15 cellular contexts compared by ENCODE assay signal in the genomic region with DNA sequence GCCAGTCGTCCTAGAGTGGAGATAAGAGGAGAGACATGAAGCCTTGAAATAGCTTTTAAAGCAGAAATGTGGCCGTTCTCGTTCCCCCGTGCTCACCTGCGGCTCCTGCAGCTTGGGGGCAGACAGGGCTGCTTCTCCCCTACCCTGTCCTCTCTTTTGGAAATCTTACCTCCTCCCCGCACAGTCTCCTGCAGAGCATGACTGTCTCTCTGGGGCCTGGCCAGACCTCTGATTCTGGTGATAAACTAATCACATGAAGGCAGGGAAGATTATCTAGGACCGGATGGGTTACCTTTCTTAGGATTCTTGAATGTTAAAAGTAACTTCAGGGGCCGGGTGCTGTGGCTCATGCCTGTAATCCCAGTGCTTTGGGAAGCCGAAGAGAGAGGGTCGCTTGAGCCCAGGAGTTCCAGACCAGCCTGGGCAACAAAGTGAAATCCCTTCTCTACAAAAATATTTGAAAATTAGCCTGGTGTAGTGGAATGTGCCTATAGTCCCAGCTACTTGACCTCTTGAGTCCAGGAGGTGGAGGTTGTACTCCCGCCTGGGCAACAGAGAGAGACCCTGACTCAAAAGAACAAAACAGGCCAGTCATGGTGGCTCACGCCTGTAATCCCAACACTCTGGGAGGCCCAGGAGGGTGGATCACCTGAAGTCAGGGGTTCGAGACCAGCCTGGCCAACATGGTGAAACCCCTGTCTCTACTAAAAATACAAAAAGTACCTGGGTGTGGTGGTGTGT. TPM values are rescaled to one million over a fixed set of nuclear protein-coding genes. Genes with fewer than 3 reads are reported as not detected.
DNase-seq lines count a peak whose midpoint lies in the region; ATAC-seq and TF ChIP-seq lines count a peak whose summit lies in the region.
"Had no signal": no experiment of that assay in that cellular context is flagged by ENCODE, and none has a peak within 500 bp of the region (broad histone marks: within the 10 kb centered on the region; RNA-seq: fewer than 3 reads in every experiment).

No MANE protein-coding gene starts in this region.

- peak overlapping the region in 1 of 2 donors; percentile 11 for H3K4me3 ChIP-seq in mucosa of rectum (ENCODE audit: low read length in 2 of 2)
- H3K4me3 ChIP-seq: body of pancreas, ovary, tibial artery had no signal

- no peaks in the 10 kb centered on the region for H3K27me3 ChIP-seq in mucosa of rectum (ENCODE audit: control insufficient read depth in 2 of 2, insufficient read depth in 2 of 2, low read length in 2 of 2)
- H3K27me3 ChIP-seq: body of pancreas, ovary had no signal

- DNase-seq in DMS79 treated with DMSO at 0.1 percent for 48 hours (lab: John Stamatoyannopoulos, UW) (peak; percentile 51), DMS79 (lab: John Stamatoyannopoulos, UW) (no peak), chondrocyte (ENCODE audit: low spot score) (peak; percentile 46), type B pancreatic cell (ENCODE audit: extremely low spot score, unreplicated experiment) (no peak), NCI-H345 (lab: John Stamatoyannopoulos, UW) (no peak), NOMO-1 (lab: John Stamatoyannopoulos, UW; ENCODE audit: unreplicated experiment in 2 of 2) (no peak)
- DNase-seq: activated naive CD4-positive, alpha-beta T cell treated with anti-CD3 and anti-CD28 coated beads for 36 hours; NCI-H1105 treated with DMSO at 0.1 percent for 48 hours; ovary had no signal

- H3K27ac Mint-ChIP-seq in chondrocyte (ENCODE audit: unreplicated experiment) (no peak overlapping the region), type B pancreatic cell (peak overlapping the region; percentile 92)
- H3K27ac Mint-ChIP-seq: activated naive CD4-positive, alpha-beta T cell treated with anti-CD3 and anti-CD28 coated beads for 36 hours; memory B cell had no signal

- H3K9me3 Mint-ChIP-seq in chondrocyte (ENCODE audit: low read depth), result peaks cover 1% of the 10 kb centered on the region
- peaks cover under 1% of the 10 kb centered on the region for H3K9me3 Mint-ChIP-seq in type B pancreatic cell
- H3K9me3 Mint-ChIP-seq: memory B cell had no signal

- peak overlapping the region; percentile 94 to 95 for H3K27ac ChIP-seq in mucosa of rectum (ENCODE audit: low read depth in 2 of 2, low read length in 2 of 2)
- H3K27ac ChIP-seq: 22Rv1, ovary, tibial artery had no signal

- no peak for ATAC-seq in GM18909 (IDR thresholded peaks at IDR 0.05; ENCODE audit: poor library complexity, unreplicated experiment)

- H3K4me1 Mint-ChIP-seq in chondrocyte (ENCODE audit: low read depth) (peaks cover 7% of the 10 kb centered on the region), type B pancreatic cell (ENCODE audit: unreplicated experiment) (peaks cover 26% of the 10 kb centered on the region)
- H3K4me1 Mint-ChIP-seq: memory B cell had no signal

- H3K9ac ChIP-seq in mucosa of rectum (ENCODE audit: low read depth in 1 of 2, low read length in 2 of 2), result peak overlapping the region in 1 of 2 donors; percentile 16

- H3K27me3 Mint-ChIP-seq in chondrocyte (ENCODE audit: low read depth) (peaks cover 3% of the 10 kb centered on the region), type B pancreatic cell (peaks cover 24% of the 10 kb centered on the region)

- no peaks in the 10 kb centered on the region for H3K9me3 ChIP-seq in mucosa of rectum (ENCODE audit: control insufficient read depth in 2 of 2, low read length in 2 of 2)
- H3K9me3 ChIP-seq: body of pancreas, ovary had no signal

- H3K4me3 Mint-ChIP-seq in chondrocyte (ENCODE audit: unreplicated experiment), result no peak overlapping the region
- no peak overlapping the region for H3K4me3 Mint-ChIP-seq in type B pancreatic cell
- H3K4me3 Mint-ChIP-seq: activated naive CD4-positive, alpha-beta T cell treated with anti-CD3 and anti-CD28 coated beads for 36 hours; memory B cell had no signal

- TF ChIP-seq CTCF in chondrocyte (IDR thresholded peaks at IDR 0.05), result no peak
- TF ChIP-seq CTCF in type B pancreatic cell (conservative IDR thresholded peaks at IDR 0.05), result no peak

- H3K4me1 ChIP-seq in mucosa of rectum (ENCODE audit: control insufficient read depth in 2 of 2, insufficient read depth in 2 of 2, low read length in 2 of 2), result peaks cover 40 to 45% of the 10 kb centered on the region in 2 donors

- H3K36me3 ChIP-seq in mucosa of rectum (ENCODE audit: control insufficient read depth in 2 of 2, insufficient read depth in 2 of 2, low read length in 2 of 2), result peaks cover 0 to under 1% of the 10 kb centered on the region in 2 donors
- H3K36me3 ChIP-seq: ovary, tibial artery had no signal

- H3K36me3 Mint-ChIP-seq in chondrocyte (ENCODE audit: low read depth) (no peaks in the 10 kb centered on the region), type B pancreatic cell (no peaks in the 10 kb centered on the region)
- H3K36me3 Mint-ChIP-seq: memory B cell had no signal

RNA-seq across cellular contexts. Expression of a gene that starts 8.1 kb away (rescaled TPM):
- total RNA-seq in chondrocyte (0.56 to 2.2 TPM (median 1.7 TPM) in 3 replicates), type B pancreatic cell (ENCODE audit: low replicate concordance) (24.4 and 50.4 TPM in 2 replicates)

Comparison
In these comparisons a context has a peak if more than half of its experiments do, and no peak if none do; other contexts are left out.
1. DNase-seq: peak in DMS79 treated with DMSO at 0.1 percent for 48 hours (single experiment) and chondrocyte (single experiment); none in DMS79 (single experiment), type B pancreatic cell (single experiment), NCI-H345 (single experiment) and NOMO-1 (0 of 2).